In genomic region chr16:66934138-66934838, GRCh38 we compare ENCODE assay signal across 8 cellular contexts. TPM values are rescaled to one million over a fixed set of nuclear protein-coding genes. Genes with fewer than 3 reads are reported as not detected.
A peak's percentile ranks its signal among the peaks of the same experiment; 100 is the strongest.
DNase-seq lines count a peak whose midpoint lies in the region; ATAC-seq and TF ChIP-seq lines count a peak whose summit lies in the region.

Gene CIAO2B, minus strand, starts transcription at chr16:66934402. Its CDS starts 38 bp downstream, at chr16:66934364.

- peak; percentile 86 for DNase-seq in ELF-1 (ENCODE audit: low read depth, low spot score)
- peak; percentile 35 for DNase-seq in GOT3 (lab: John Stamatoyannopoulos, UW)
- DNase-seq in LNCaP clone FGC (ENCODE audit: low read depth), result peak; percentile 41
- peak; percentile 79 for DNase-seq in SK-MEL-5 (ENCODE audit: low read depth, low spot score)
- peak; percentile 62 to 86 (median 75) for DNase-seq in activated naive CD4-positive, alpha-beta T cell (lab: John Stamatoyannopoulos, UW)
- peak; percentile 42 to 68 for DNase-seq in foreskin keratinocyte
- peak; percentile 70 for DNase-seq in stromal cell of bone marrow (ENCODE audit: low read depth)

- H3K4me3 ChIP-seq in LNCaP clone FGC (ENCODE audit: low read depth, low read length) (peak within 1 kb of the TSS; percentile 98), neuron (ENCODE audit: low read length) (peak within 1 kb of the TSS; percentile 87)

- H3K4me1 ChIP-seq in foreskin keratinocyte (peaks cover 5% of the 10 kb centered on the region), neuron (ENCODE audit: insufficient read depth, low read length) (peaks cover 22% of the 10 kb centered on the region)

- H3K27ac ChIP-seq in foreskin keratinocyte, result peak within 1 kb of the TSS; percentile 62

- H3K27me3 ChIP-seq in foreskin keratinocyte (no peaks in the 10 kb centered on the region), neuron (ENCODE audit: insufficient read depth, low read length) (no peaks in the 10 kb centered on the region)

- TF ChIP-seq CTCF in LNCaP clone FGC (IDR thresholded peaks at IDR 0.05; ENCODE audit: control insufficient read depth, extremely low read depth, insufficient read depth) (no peak), foreskin keratinocyte (conservative IDR thresholded peaks at IDR 0.05) (no peak)

- H3K9me3 ChIP-seq in neuron (ENCODE audit: low read length), result no peaks in the 10 kb centered on the region

- H2AFZ ChIP-seq in neuron (ENCODE audit: low read depth, low read length), result peak within 1 kb of the TSS; percentile 64

- ATAC-seq in foreskin keratinocyte, result peak; percentile 72

- in situ Hi-C loops in SK-MEL-5 (cut with HindIII; ENCODE audit: low pct_unique_long_range_greater_than_20kb, low sequenced_read_pairs), result no loop called here

- H3K36me3 ChIP-seq in neuron (ENCODE audit: insufficient read depth, low read length), result peaks cover 14% of the 10 kb centered on the region

RNA-seq across cellular contexts. Expression of gene CIAO2B, which starts in this region (rescaled TPM):
- total RNA-seq in SK-MEL-5 (2014; rRNA removed; shearing (Covaris generic)), result 134 and 148 TPM in 2 replicates
- 114 and 162 TPM in 2 replicates for polyA plus RNA-seq in SK-MEL-5 (2015; cell fraction: cytosol; rRNA removed)
- polyA plus RNA-seq in SK-MEL-5 (2015; cell fraction: nucleus; rRNA removed), result 20.1 and 50.2 TPM in 2 replicates
- 118 and 134 TPM in 2 replicates for total RNA-seq in foreskin keratinocyte
- polyA plus RNA-seq in foreskin keratinocyte, result 176 and 179 TPM in 2 replicates

Comparison
In these comparisons a context has a peak if more than half of its experiments do, and no peak if none do; other contexts are left out.
1. Peak in every context shown above with its lines: DNase-seq, ATAC-seq, H3K4me3 ChIP-seq and H3K27ac ChIP-seq.
2. DNase-seq: peak in every context shown above with its lines; median percentile 86 in ELF-1; 79 in SK-MEL-5; 75 in activated naive CD4-positive, alpha-beta T cell; 70 in stromal cell of bone marrow; 55 in foreskin keratinocyte; 41 in LNCaP clone FGC; 35 in GOT3.